Comparison of ENCODE assay signal across 16 cellular contexts in genomic region chr2:16589465-16589864, GRCh38.
DNase-seq lines count a peak whose midpoint lies in the region; ATAC-seq, FAIRE-seq and TF ChIP-seq lines count a peak whose summit lies in the region.
"Had no signal": no experiment of that assay in that cellular context is flagged by ENCODE, and none has a peak within 500 bp of the region (broad histone marks: within the 10 kb centered on the region; RNA-seq: fewer than 3 reads in every experiment).

No MANE protein-coding gene starts in this region.

- H3K9ac ChIP-seq in HepG2 (ENCODE audit: insufficient read depth, low read depth, low read length) (no peak overlapping the region), K562 (ENCODE audit: insufficient read depth in 1 of 2, low read depth in 2 of 2, low read length in 2 of 2) (no peak overlapping the region), smooth muscle cell (ENCODE audit: low read depth) (no peak overlapping the region)
- H3K9ac ChIP-seq: BLaER1 treated with 17β-estradiol and CSF1 and Interleukin-3, amounts not matched to agents 10 nM and 100 nM had no signal

- 29% methylated on average over 3 of the region's 3 CpGs for WGBS in HepG2 (ENCODE audit: low lambda C conversion rate)
- WGBS in right lobe of liver (ENCODE audit: insufficient coverage, low coverage, low lambda C conversion rate, missing lambda C conversion rate) = 68% methylated on average over 3 of the region's 3 CpGs
- 0% methylated on average over 3 of the region's 3 CpGs for WGBS in K562 (ENCODE audit: insufficient coverage, low coverage, missing lambda C conversion rate)
- 77% methylated on average over 3 of the region's 3 CpGs for WGBS in smooth muscle cell (ENCODE audit: low lambda C conversion rate)

- TF ChIP-seq RAD21 in HepG2 (CRISPR knock-in tag; IDR thresholded peaks at IDR 0.05) (no peak), K562 (CRISPR knock-in tag; conservative IDR thresholded peaks at IDR 0.05 in 1 of 2, IDR thresholded peaks at IDR 0.05 in 1 of 2) (no peak)

- BruUV-seq in HepG2 (replicated peaks; lab: Mats Ljungman, UMichigan) = no TSS peak
- no TSS peak for BruUV-seq in K562 (replicated peaks; lab: Mats Ljungman, UMichigan)

- H3K9me3 ChIP-seq in HepG2 (ENCODE audit: low read length) (no peaks in the 10 kb centered on the region), right lobe of liver (no peaks in the 10 kb centered on the region), K562 (replicated peaks; ENCODE audit: control insufficient read depth, insufficient read depth, low read depth, low read length) (no peaks in the 10 kb centered on the region), smooth muscle cell (replicated peaks; ENCODE audit: low read depth) (no peaks in the 10 kb centered on the region)

- H3K36me3 ChIP-seq in HepG2 (replicated peaks in 1 of 2; ENCODE audit: control insufficient read depth in 1 of 2, insufficient read depth in 2 of 2, low read length in 2 of 2) = no peaks in the 10 kb centered on the region
- no peaks in the 10 kb centered on the region for H3K36me3 ChIP-seq in right lobe of liver
- H3K36me3 ChIP-seq in K562 (ENCODE audit: control insufficient read depth, insufficient read depth, low read length) = no peaks in the 10 kb centered on the region
- no peaks in the 10 kb centered on the region for H3K36me3 ChIP-seq in smooth muscle cell (ENCODE audit: low read depth)

- H3K4me3 Mint-ChIP-seq in activated CD8-positive, alpha-beta memory T cell treated with anti-CD3 and anti-CD28 coated beads, Interleukin-2, amount 10 ng/mL, durations not matched to agents 7 days and 5 days = no peak overlapping the region
- H3K4me3 Mint-ChIP-seq: B cell; CD8-positive, alpha-beta T cell had no signal

- FAIRE-seq in HepG2 (lab: Jason Lieb, UNC) = no peak
- no peak for FAIRE-seq in K562 (lab: Jason Lieb, UNC)
- FAIRE-seq: HTR-8/SVneo had no signal

- H3K79me2 ChIP-seq in HepG2 (ENCODE audit: insufficient read depth, low read length) = no peaks in the 10 kb centered on the region
- no peaks in the 10 kb centered on the region for H3K79me2 ChIP-seq in K562 (ENCODE audit: control insufficient read depth, insufficient read depth, low read length)
- no peaks in the 10 kb centered on the region for H3K79me2 ChIP-seq in smooth muscle cell (ENCODE audit: low read depth)

- TF ChIP-seq EP300 in HepG2 (IDR thresholded peaks at IDR 0.05; ENCODE audit: low read depth in 2 of 2, low read length in 2 of 2) (no peak), HepG2 (CRISPR knock-in tag; IDR thresholded peaks at IDR 0.05; ENCODE audit: borderline replicate concordance) (no peak), K562 (IDR thresholded peaks at IDR 0.05; ENCODE audit: low read length) (no peak)

- TF ChIP-seq POLR2A in HepG2 (IDR thresholded peaks at IDR 0.05; ENCODE audit: insufficient read depth in 1 of 2, low read depth in 2 of 2, low read length in 2 of 2) (no peak), right lobe of liver (IDR thresholded peaks at IDR 0.05) (no peak), K562 (conservative IDR thresholded peaks at IDR 0.05) (no peak)

- POLR2A ChIA-PET in HepG2 (lab: Yijun Ruan, JAX) = no interaction called here
- POLR2A ChIA-PET in K562 (lab: Yijun Ruan, JAX) = no interaction called here

- H3K4me1 ChIP-seq in HepG2 (ENCODE audit: insufficient read depth, low read length) = no peaks in the 10 kb centered on the region
- H3K4me1 ChIP-seq in right lobe of liver = no peaks in the 10 kb centered on the region
- no peaks in the 10 kb centered on the region for H3K4me1 ChIP-seq in K562 (replicated peaks in 1 of 2; ENCODE audit: control insufficient read depth in 2 of 2, insufficient read depth in 2 of 2, low read length in 2 of 2)
- H3K4me1 ChIP-seq in smooth muscle cell (ENCODE audit: low read depth) = peaks cover 16% of the 10 kb centered on the region

- no peaks in the 10 kb centered on the region for H3K36me3 Mint-ChIP-seq in activated CD8-positive, alpha-beta memory T cell treated with anti-CD3 and anti-CD28 coated beads, Interleukin-2, amount 10 ng/mL, durations not matched to agents 7 days and 5 days
- H3K36me3 Mint-ChIP-seq: CD8-positive, alpha-beta T cell had no signal

- CTCF ChIA-PET in HepG2 (lab: Yijun Ruan, JAX; ENCODE audit: low intra/inter-chr PET ratio, low total read pairs) (no interaction called here), K562 (lab: Yijun Ruan, JAX; ENCODE audit: low intra/inter-chr PET ratio) (no interaction called here)
- CTCF ChIA-PET in activated CD8-positive, alpha-beta memory T cell treated with anti-CD3 and anti-CD28 coated beads, Interleukin-2, amount 10 ng/mL, durations not matched to agents 7 days and 5 days (lab: Charles Lee) = no interaction called here

- H3K27me3 ChIP-seq in HepG2 (ENCODE audit: control insufficient read depth in 1 of 2, insufficient read depth in 2 of 2, low read length in 2 of 2) (no peaks in the 10 kb centered on the region), right lobe of liver (no peaks in the 10 kb centered on the region), K562 (ENCODE audit: control insufficient read depth in 2 of 2, insufficient read depth in 2 of 2, low read length in 2 of 2) (no peaks in the 10 kb centered on the region), smooth muscle cell (ENCODE audit: low read depth) (no peaks in the 10 kb centered on the region)
- H3K27me3 ChIP-seq: BLaER1 treated with 17β-estradiol and CSF1 and Interleukin-3, amounts not matched to agents 10 nM and 100 nM had no signal

- TF ChIP-seq CTCF in HepG2 (CRISPR knock-in tag; IDR thresholded peaks at IDR 0.05) (no peak), right lobe of liver (IDR thresholded peaks at IDR 0.05) (no peak), K562 (IDR thresholded peaks at IDR 0.05 in 2 of 3, conservative IDR thresholded peaks at IDR 0.05 in 1 of 3; ENCODE audit: insufficient read depth in 2 of 3, low read depth in 1 of 3, low read length in 3 of 3) (no peak), smooth muscle cell (IDR thresholded peaks at IDR 0.05; ENCODE audit: borderline replicate concordance, insufficient read depth, poor library complexity, severe bottlenecking) (no peak)

- no peaks in the 10 kb centered on the region for H3K9me3 Mint-ChIP-seq in activated CD8-positive, alpha-beta memory T cell treated with anti-CD3 and anti-CD28 coated beads, Interleukin-2, amount 10 ng/mL, durations not matched to agents 7 days and 5 days (ENCODE audit: low read depth)
- H3K9me3 Mint-ChIP-seq: CD8-positive, alpha-beta T cell had no signal

- no peak overlapping the region for H3K27ac Mint-ChIP-seq in activated CD8-positive, alpha-beta memory T cell treated with anti-CD3 and anti-CD28 coated beads, Interleukin-2, amount 10 ng/mL, durations not matched to agents 7 days and 5 days
- H3K27ac Mint-ChIP-seq: B cell; CD8-positive, alpha-beta T cell had no signal

- H4K20me1 ChIP-seq in HepG2 (ENCODE audit: insufficient read depth, low read length) = no peaks in the 10 kb centered on the region
- no peaks in the 10 kb centered on the region for H4K20me1 ChIP-seq in K562 (replicated peaks; ENCODE audit: control insufficient read depth, insufficient read depth, low read length)
- H4K20me1 ChIP-seq in smooth muscle cell (ENCODE audit: low read depth) = no peaks in the 10 kb centered on the region

- H3K27me3 Mint-ChIP-seq in activated CD8-positive, alpha-beta memory T cell treated with anti-CD3 and anti-CD28 coated beads, Interleukin-2, amount 10 ng/mL, durations not matched to agents 7 days and 5 days = no peaks in the 10 kb centered on the region
- H3K27me3 Mint-ChIP-seq: B cell had no signal

- H3K27ac ChIP-seq in HepG2 (ENCODE audit: extremely low read length, insufficient read depth, low read length) (no peak overlapping the region), right lobe of liver (no peak overlapping the region), K562 (ENCODE audit: extremely low read depth, low read depth, low read length) (no peak overlapping the region), smooth muscle cell (ENCODE audit: low read depth) (no peak overlapping the region)
- H3K27ac ChIP-seq: 22Rv1; BLaER1 treated with 17β-estradiol and CSF1 and Interleukin-3, amounts not matched to agents 10 nM and 100 nM had no signal

- H3K4me1 Mint-ChIP-seq in activated CD8-positive, alpha-beta memory T cell treated with anti-CD3 and anti-CD28 coated beads, Interleukin-2, amount 10 ng/mL, durations not matched to agents 7 days and 5 days = no peaks in the 10 kb centered on the region

- H2AFZ ChIP-seq in HepG2 (ENCODE audit: low read length) = no peak overlapping the region
- H2AFZ ChIP-seq in K562 (ENCODE audit: low read depth, low read length) = no peak overlapping the region
- H2AFZ ChIP-seq in smooth muscle cell (ENCODE audit: low read depth) = no peak overlapping the region

- H3K4me2 ChIP-seq in HepG2 (ENCODE audit: low read depth, low read length) (no peak overlapping the region), K562 (ENCODE audit: insufficient read depth, low read length) (no peak overlapping the region), smooth muscle cell (peak overlapping the region; percentile 6)
- H3K4me2 ChIP-seq: BLaER1 treated with 17β-estradiol and CSF1 and Interleukin-3, amounts not matched to agents 10 nM and 100 nM had no signal

- intact Hi-C loops in HepG2 (cut with micrococcal nuclease; ENCODE audit: unreplicated experiment) = no loop called here
- intact Hi-C loops in right lobe of liver (cut with DNase I) = no loop called here
- intact Hi-C loops in K562 (cut with micrococcal nuclease) = no loop called here

- ATAC-seq in HepG2 (no peak), right lobe of liver (no peak), K562 (no peak), GM18498 (IDR thresholded peaks at IDR 0.05; ENCODE audit: unreplicated experiment) (no peak)
- no peak for ATAC-seq in activated CD8-positive, alpha-beta memory T cell treated with anti-CD3 and anti-CD28 coated beads, Interleukin-2, amount 10 ng/mL, durations not matched to agents 7 days and 5 days
- ATAC-seq: CD8-positive, alpha-beta T cell had no signal

- H3K4me3 ChIP-seq in HepG2 (replicated peaks in 1 of 3; ENCODE audit: insufficient read depth in 1 of 3, low read depth in 2 of 3, low read length in 3 of 3) = no peak overlapping the region
- no peak overlapping the region for H3K4me3 ChIP-seq in right lobe of liver
- no peak overlapping the region for H3K4me3 ChIP-seq in K562
- H3K4me3 ChIP-seq in smooth muscle cell = no peak overlapping the region
- H3K4me3 ChIP-seq: BLaER1 treated with 17β-estradiol and CSF1 and Interleukin-3, amounts not matched to agents 10 nM and 100 nM had no signal

- H3K9me1 ChIP-seq in K562 (ENCODE audit: control insufficient read depth, insufficient read depth, low read length) = no peaks in the 10 kb centered on the region

- DNase-seq in HepG2 (ENCODE audit: low spot score) = no peak
- no peak for DNase-seq in right lobe of liver
- no peak for DNase-seq in K562 (ENCODE audit: extremely low read depth in 1 of 4, low spot score in 3 of 4)
- DNase-seq in smooth muscle cell (lab: John Stamatoyannopoulos, UW; ENCODE audit: unreplicated experiment) = no peak
- DNase-seq in activated CD8-positive, alpha-beta memory T cell treated with anti-CD3 and anti-CD28 coated beads, Interleukin-2, amount 10 ng/mL, durations not matched to agents 7 days and 5 days = no peak
- DNase-seq in ACHN = no peak
- DNase-seq: Calu3; CD8-positive, alpha-beta T cell; DMS79 treated with DMSO at 0.1 percent for 48 hours; GF-D8; HCEC 1CT had no signal

- no peaks in the 10 kb centered on the region for H3F3A ChIP-seq in smooth muscle cell (ENCODE audit: low read depth)

- in situ Hi-C loops in HepG2 (cut with HindIII; ENCODE audit: extremely low pct_ligation_motif_present, low pct_unique_long_range_greater_than_20kb) (no loop called here), K562 (cut with MboI) (no loop called here), ACHN (cut with HindIII; ENCODE audit: low pct_ligation_motif_present, low pct_unique_long_range_greater_than_20kb, low sequenced_read_pairs) (no loop called here)

Comparison
In these comparisons a context has a peak if more than half of its experiments do, and no peak if none do; other contexts are left out.
1. Of the 241 proteins assayed by ChIP-seq in both HepG2 and K562: peak only in HepG2: MAFF; only in K562: none; in both: MAFK; in neither: 238; mixed calls (peak in some experiments, not most) for 1.